In genomic region chr15:42141795-42142667, GRCh38 we compare ENCODE assay signal across 26 cellular contexts. TPM values are rescaled to one million over a fixed set of nuclear protein-coding genes. Genes with fewer than 3 reads are reported as not detected.
"Had no signal": no experiment of that assay in that cellular context is flagged by ENCODE, and none has a peak within 500 bp of the region (broad histone marks: within the 10 kb centered on the region; RNA-seq: fewer than 3 reads in every experiment).

No MANE protein-coding gene starts in this region.

- H3K9me3 ChIP-seq: prostate gland, right atrium auricular region had no signal

- DNase-seq: activated CD4-positive, alpha-beta T cell treated with anti-CD3 and anti-CD28 coated beads for 48 hours; activated CD8-positive, alpha-beta memory T cell treated with anti-CD3 and anti-CD28 coated beads, Interleukin-2, amount 50 U/mL, for 4 hours; activated T-cell treated with anti-CD3 and anti-CD28 coated beads, Interleukin-2, amount 50 U/mL, for 4 hours; amniotic stem cell; endodermal cell; foreskin fibroblast; hippocampal formation; stimulated activated CD4-positive, alpha-beta T cell treated with anti-CD3 and anti-CD28 coated beads, Interleukin-15, amount 100 ng/mL, for 24 hours; stimulated activated CD4-positive, alpha-beta T cell treated with anti-CD3 and anti-CD28 coated beads, Interleukin-2, amount 100 ng/mL, for 48 hours; SW 1271; trophoblast cell; WERI-Rb-1 had no signal

- H3K4me3 Mint-ChIP-seq: activated T-cell treated with anti-CD3 and anti-CD28 coated beads, Interleukin-2, amount 50 U/mL, for 4 hours; endodermal cell; mesothelial cell of epicardium; stimulated activated naive CD8-positive, alpha-beta T cell treated with anti-CD3 and anti-CD28 coated beads, Interleukin-15, Interleukin-2, amounts not matched to agents 100 ng/mL and 50 ng/mL, for 24 hours had no signal

- H3K27ac ChIP-seq: cardiac muscle cell, epithelial cell of prostate, prostate gland, right atrium auricular region, skin epidermis, WERI-Rb-1 had no signal

- H3K36me3 Mint-ChIP-seq: activated naive CD4-positive, alpha-beta T cell treated with anti-CD3 and anti-CD28 coated beads, Interleukin-2, amount 50 U/mL, for 72 hours; mesothelial cell of epicardium had no signal

- H3K9me3 Mint-ChIP-seq: activated naive CD4-positive, alpha-beta T cell treated with anti-CD3 and anti-CD28 coated beads, Interleukin-2, amount 50 U/mL, for 72 hours; activated T-cell treated with anti-CD3 and anti-CD28 coated beads, Interleukin-2, amount 50 U/mL, for 4 hours; stimulated activated naive CD8-positive, alpha-beta T cell treated with anti-CD3 and anti-CD28 coated beads, Interleukin-15, Interleukin-2, amounts not matched to agents 100 ng/mL and 50 ng/mL, for 24 hours had no signal

- H3K36me3 ChIP-seq: cardiac muscle cell, prostate gland, right atrium auricular region, WERI-Rb-1 had no signal

- H3K27ac Mint-ChIP-seq: endodermal cell; mesothelial cell of epicardium; stimulated activated naive CD8-positive, alpha-beta T cell treated with anti-CD3 and anti-CD28 coated beads, Interleukin-15, Interleukin-2, amounts not matched to agents 100 ng/mL and 50 ng/mL, for 24 hours had no signal

- H3K27me3 Mint-ChIP-seq: stimulated activated naive CD8-positive, alpha-beta T cell treated with anti-CD3 and anti-CD28 coated beads, Interleukin-15, Interleukin-2, amounts not matched to agents 100 ng/mL and 50 ng/mL, for 24 hours had no signal

- H3K4me3 ChIP-seq: cardiac muscle cell, lung, prostate gland, right atrium auricular region, skin epidermis had no signal

- FAIRE-seq: islet of Langerhans had no signal

- ATAC-seq: activated naive CD4-positive, alpha-beta T cell treated with anti-CD3 and anti-CD28 coated beads, Interleukin-2, amount 50 U/mL, for 72 hours; activated T-cell treated with anti-CD3 and anti-CD28 coated beads, Interleukin-2, amount 50 U/mL, for 4 hours had no signal

- H3K4me1 ChIP-seq: prostate gland, right atrium auricular region had no signal

- H3K27me3 ChIP-seq: cardiac muscle cell, right atrium auricular region had no signal

RNA-seq across cellular contexts. Expression of gene PLA2G4F, which starts 14.4 kb away (rescaled TPM):
- total RNA-seq: activated naive CD4-positive, alpha-beta T cell treated with anti-CD3 and anti-CD28 coated beads, Interleukin-2, amount 50 U/mL, for 72 hours; omental fat pad; T-helper 2 cell treated with Interferon-gamma antibody and Interleukin-4, amounts not matched to agents 100 ng/mL and 5 ng/mL, for 36 hours; temporal lobe had no signal
- polyA plus RNA-seq: neural cell had no signal

RNA-seq across cellular contexts. Expression of gene PLA2G4D, which starts 47.7 kb away (rescaled TPM):
- total RNA-seq: activated naive CD4-positive, alpha-beta T cell treated with anti-CD3 and anti-CD28 coated beads, Interleukin-2, amount 50 U/mL, for 72 hours; activated T-cell treated with anti-CD3 and anti-CD28 coated beads, Interleukin-2, amount 50 U/mL, for 4 hours; endodermal cell; mesothelial cell of epicardium; right atrium auricular region; T-helper 2 cell treated with Interferon-gamma antibody and Interleukin-4, amounts not matched to agents 100 ng/mL and 5 ng/mL, for 36 hours; temporal lobe had no signal
- polyA plus RNA-seq: neural cell had no signal
